In the genomic region with DNA sequence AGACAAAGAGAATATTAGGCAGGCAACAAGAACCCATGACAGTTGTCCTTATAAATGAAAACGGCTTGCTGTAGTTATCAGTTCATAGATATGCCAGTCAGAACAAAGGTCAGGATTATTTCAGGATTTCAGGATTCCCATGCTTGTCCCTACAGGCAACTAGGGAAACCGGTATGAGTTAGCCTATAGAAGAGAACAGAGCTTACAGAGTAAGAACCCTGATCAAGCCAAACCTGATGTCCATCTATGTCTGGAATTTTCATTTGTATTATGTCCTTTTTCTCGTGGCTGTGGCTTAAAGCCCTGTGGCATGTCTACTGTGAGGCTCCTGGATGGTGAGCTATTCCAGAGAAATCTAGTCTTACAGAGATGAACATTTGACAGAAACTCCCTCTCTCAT, we compare ENCODE assay signal across 1 cellular context.
TF ChIP-seq lines count a peak whose summit lies in the region.

No MANE protein-coding gene starts in this region.

TF ChIP-seq in HepG2, 621 proteins besides CTCF, POLR2A, EP300 and RAD21 (continued from another document):
- no peak for TF ChIP-seq REL (CRISPR knock-in tag; conservative IDR thresholded peaks at IDR 0.05)
